Comparison of ENCODE assay signal across 9 cellular contexts in genomic region chr3:30604566-30604965, GRCh38. TPM values are rescaled to one million over a fixed set of nuclear protein-coding genes. Genes with fewer than 3 reads are reported as not detected.
A peak's percentile ranks its signal among the peaks of the same experiment; 100 is the strongest.
DNase-seq lines count a peak whose midpoint lies in the region; ATAC-seq, FAIRE-seq and TF ChIP-seq lines count a peak whose summit lies in the region.
"Had no signal": no experiment of that assay in that cellular context is flagged by ENCODE, and none has a peak within 500 bp of the region (broad histone marks: within the 10 kb centered on the region; RNA-seq: fewer than 3 reads in every experiment).

No MANE protein-coding gene starts in this region.

- H3K36me3 ChIP-seq in Loucy (ENCODE audit: insufficient read depth, low read length) = no peaks in the 10 kb centered on the region
- no peaks in the 10 kb centered on the region for H3K36me3 ChIP-seq in thyroid gland

- peaks cover 60% of the 10 kb centered on the region for H3K4me1 Mint-ChIP-seq in activated naive CD8-positive, alpha-beta T cell treated with anti-CD3 and anti-CD28 coated beads, Interleukin-2, amount 50 U/mL, for 24 hours
- peaks cover 31 to 52% of the 10 kb centered on the region in 2 donors for H3K4me1 Mint-ChIP-seq in natural killer cell treated with Interleukin-12 subunit alpha and Interleukin-12 subunit beta and Interleukin-15 and Interleukin-18, amount 100 ng/mL, for 72 hours (ENCODE audit: low read depth in 2 of 2)

- no peaks in the 10 kb centered on the region for H3K9me3 ChIP-seq in Loucy (ENCODE audit: insufficient read depth, low read depth, low read length)
- H3K9me3 ChIP-seq in thyroid gland = no peaks in the 10 kb centered on the region

- peak; percentile 25 for ATAC-seq in activated naive CD8-positive, alpha-beta T cell treated with anti-CD3 and anti-CD28 coated beads, Interleukin-2, amount 50 U/mL, for 24 hours
- no peak for ATAC-seq in natural killer cell treated with Interleukin-12 subunit alpha and Interleukin-12 subunit beta and Interleukin-15 and Interleukin-18, amount 100 ng/mL, for 72 hours
- no peak for ATAC-seq in HG03571 (IDR thresholded peaks at IDR 0.05; ENCODE audit: unreplicated experiment)

- DNase-seq in CD1c-positive myeloid dendritic cell (ENCODE audit: extremely low spot score) = peak; percentile 81
- DNase-seq in activated naive CD8-positive, alpha-beta T cell treated with anti-CD3 and anti-CD28 coated beads, Interleukin-2, amount 50 U/mL, for 24 hours = no peak
- DNase-seq in natural killer cell treated with Interleukin-12 subunit alpha and Interleukin-12 subunit beta and Interleukin-15 and Interleukin-18, amount 100 ng/mL, for 72 hours (ENCODE audit: low spot score) = no peak
- DNase-seq in D721Med (ENCODE audit: insufficient read length, low spot score) = no peak
- DNase-seq in thyroid gland = no peak
- DNase-seq in hippocampal formation (lab: John Stamatoyannopoulos, UW) = no peak
- DNase-seq: NCI-H1092 treated with DMSO at 0.1 percent for 48 hours had no signal

- H3K9ac ChIP-seq in Loucy (ENCODE audit: low read depth, low read length, poor library complexity, severe bottlenecking) = no peak overlapping the region

- H3K4me3 Mint-ChIP-seq in activated naive CD8-positive, alpha-beta T cell treated with anti-CD3 and anti-CD28 coated beads, Interleukin-2, amount 50 U/mL, for 24 hours = peak overlapping the region; percentile 92
- H3K4me3 Mint-ChIP-seq in natural killer cell treated with Interleukin-12 subunit alpha and Interleukin-12 subunit beta and Interleukin-15 and Interleukin-18, amount 100 ng/mL, for 72 hours = peak overlapping the region; percentile 86

- H3K27ac Mint-ChIP-seq in activated naive CD8-positive, alpha-beta T cell treated with anti-CD3 and anti-CD28 coated beads, Interleukin-2, amount 50 U/mL, for 24 hours = peak overlapping the region; percentile 96
- H3K27ac Mint-ChIP-seq in natural killer cell treated with Interleukin-12 subunit alpha and Interleukin-12 subunit beta and Interleukin-15 and Interleukin-18, amount 100 ng/mL, for 72 hours = peak overlapping the region; percentile 80 to 88

- peaks cover 39% of the 10 kb centered on the region for H3K79me2 ChIP-seq in Loucy (ENCODE audit: insufficient read depth, low read length)

- FAIRE-seq in D721Med (lab: Jason Lieb, UNC) = no peak

- peaks cover 61% of the 10 kb centered on the region for H3K4me1 ChIP-seq in Loucy (ENCODE audit: insufficient read depth, low read length, poor library complexity, severe bottlenecking)
- peaks cover 6 to 9% of the 10 kb centered on the region in 2 donors for H3K4me1 ChIP-seq in thyroid gland

- TF ChIP-seq CTCF in Loucy (conservative IDR thresholded peaks at IDR 0.05; ENCODE audit: low read length) (no peak), D721Med (IDR thresholded peaks at IDR 0.05; ENCODE audit: insufficient read depth, missing control alignments) (no peak), thyroid gland (IDR thresholded peaks at IDR 0.05) (no peak)

- peak overlapping the region; percentile 94 for H3K4me2 ChIP-seq in Loucy (ENCODE audit: low read depth, low read length, poor library complexity, severe bottlenecking)

- H3K4me3 ChIP-seq in Loucy (ENCODE audit: low read length, poor library complexity, severe bottlenecking) = no peak overlapping the region
- H3K4me3 ChIP-seq in thyroid gland (replicated peaks in 1 of 3) = no peak overlapping the region

- H3K27me3 Mint-ChIP-seq in activated naive CD8-positive, alpha-beta T cell treated with anti-CD3 and anti-CD28 coated beads, Interleukin-2, amount 50 U/mL, for 24 hours = no peaks in the 10 kb centered on the region
- no peaks in the 10 kb centered on the region for H3K27me3 Mint-ChIP-seq in natural killer cell treated with Interleukin-12 subunit alpha and Interleukin-12 subunit beta and Interleukin-15 and Interleukin-18, amount 100 ng/mL, for 72 hours

- intact Hi-C loops in thyroid gland (cut with DNase I) = loop anchor here (10.0 kb wide), 2 partner anchors 80 to 160 kb away; no protein-coding TSS in a partner anchor

- peaks cover 19% of the 10 kb centered on the region for H4K20me1 ChIP-seq in Loucy (ENCODE audit: insufficient read depth, low read length, poor library complexity, severe bottlenecking)

- WGBS in thyroid gland, 2 donors = 74 to 78% methylated on average over 5 of the region's 5 CpGs

- H3K36me3 Mint-ChIP-seq in activated naive CD8-positive, alpha-beta T cell treated with anti-CD3 and anti-CD28 coated beads, Interleukin-2, amount 50 U/mL, for 24 hours (ENCODE audit: low read depth) = peaks cover 21% of the 10 kb centered on the region
- H3K36me3 Mint-ChIP-seq in natural killer cell treated with Interleukin-12 subunit alpha and Interleukin-12 subunit beta and Interleukin-15 and Interleukin-18, amount 100 ng/mL, for 72 hours = no peaks in the 10 kb centered on the region

- no peak overlapping the region for H2AFZ ChIP-seq in Loucy (ENCODE audit: low read length)

- H3F3A ChIP-seq in Loucy (ENCODE audit: low read depth) = peaks cover 5% of the 10 kb centered on the region; the same call in 1 of the 2 replicates

- no peak overlapping the region for H3K27ac ChIP-seq in thyroid gland

- no peaks in the 10 kb centered on the region for H3K9me2 ChIP-seq in Loucy (replicated peaks; ENCODE audit: low read depth, low read length)

- no peak for TF ChIP-seq POLR2A in thyroid gland (IDR thresholded peaks at IDR 0.05)

- H3K9me3 Mint-ChIP-seq in activated naive CD8-positive, alpha-beta T cell treated with anti-CD3 and anti-CD28 coated beads, Interleukin-2, amount 50 U/mL, for 24 hours = no peaks in the 10 kb centered on the region
- no peaks in the 10 kb centered on the region for H3K9me3 Mint-ChIP-seq in natural killer cell treated with Interleukin-12 subunit alpha and Interleukin-12 subunit beta and Interleukin-15 and Interleukin-18, amount 100 ng/mL, for 72 hours

- H3K27me3 ChIP-seq in Loucy (ENCODE audit: insufficient read depth, low read length, poor library complexity, severe bottlenecking) = no peaks in the 10 kb centered on the region
- H3K27me3 ChIP-seq in thyroid gland = no peaks in the 10 kb centered on the region

RNA-seq across cellular contexts. Expression of gene TGFBR2, which starts 1.8 kb away (rescaled TPM):
- total RNA-seq in natural killer cell treated with Interleukin-12 subunit alpha and Interleukin-12 subunit beta and Interleukin-15 and Interleukin-18, amount 100 ng/mL, for 72 hours = 10 to 100 TPM; 37.3 to 38.6 TPM
- 100 to 1,000 TPM; 120 to 418 (median 218) TPM for total RNA-seq in thyroid gland
